ENCODE assay signal across 1 cellular context in the genomic region with DNA sequence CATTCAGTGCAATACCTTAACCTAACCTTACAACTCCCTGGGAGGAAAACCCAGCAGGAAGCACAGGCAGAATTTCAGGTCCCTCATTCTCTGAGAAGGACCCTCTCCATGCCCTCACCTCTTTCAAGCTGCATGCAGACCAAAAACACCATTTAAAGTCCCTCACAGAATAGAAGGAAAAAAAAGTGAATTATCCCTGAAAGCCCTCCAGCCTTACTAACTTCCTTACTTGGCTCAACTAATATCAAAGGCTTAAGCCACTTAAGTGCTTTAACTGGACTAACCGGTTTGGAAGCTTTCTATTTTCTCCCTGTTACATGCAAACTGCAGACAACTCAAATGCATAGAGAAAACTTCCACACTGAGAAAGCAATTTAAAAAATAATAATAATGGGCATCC.
TF ChIP-seq lines count a peak whose summit lies in the region.

No MANE protein-coding gene starts in this region.

TF ChIP-seq in H1, 55 proteins besides CTCF, POLR2A, EP300 and RAD21:
- TF ChIP-seq ASH2L (IDR thresholded peaks at IDR 0.05; ENCODE audit: low read length): no peak
- no peak for TF ChIP-seq CHD1 (IDR thresholded peaks at IDR 0.05; ENCODE audit: low read depth, low read length)
- TF ChIP-seq SUZ12 (IDR thresholded peaks at IDR 0.05; ENCODE audit: low read length): no peak
- no peak for TF ChIP-seq POU5F1 (IDR thresholded peaks at IDR 0.05; ENCODE audit: low read depth, low read length)
- no peak for TF ChIP-seq GTF2F1 (IDR thresholded peaks at IDR 0.05; ENCODE audit: borderline replicate concordance, low read depth, low read length)
- TF ChIP-seq BCL11A (IDR thresholded peaks at IDR 0.05; ENCODE audit: low read depth in 2 of 2, low read length in 2 of 2): no peak
- no peak for TF ChIP-seq SP4 (IDR thresholded peaks at IDR 0.05; ENCODE audit: low read length)
- no peak for TF ChIP-seq TAF1 (IDR thresholded peaks at IDR 0.05; ENCODE audit: low read depth, low read length)
